ENCODE assay signal across 12 cellular contexts in genomic region chr1:204366759-204367158, GRCh38. TPM values are rescaled to one million over a fixed set of nuclear protein-coding genes. Genes with fewer than 3 reads are reported as not detected.
A peak's percentile ranks its signal among the peaks of the same experiment; 100 is the strongest.
DNase-seq lines count a peak whose midpoint lies in the region; ATAC-seq, FAIRE-seq and TF ChIP-seq lines count a peak whose summit lies in the region.
"Had no signal": no experiment of that assay in that cellular context is flagged by ENCODE, and none has a peak within 500 bp of the region (broad histone marks: within the 10 kb centered on the region; RNA-seq: fewer than 3 reads in every experiment).

No MANE protein-coding gene starts in this region.

- H3K27me3 ChIP-seq in KMS-11 (ENCODE audit: insufficient read depth, low read depth) (peaks cover 5% of the 10 kb centered on the region; the same call in 1 of the 2 replicates), GM12878 (replicated peaks in 1 of 2; ENCODE audit: control insufficient read depth in 2 of 2, insufficient read depth in 2 of 2, low read length in 1 of 2) (no peaks in the 10 kb centered on the region)

- H2AFZ ChIP-seq in KMS-11 (ENCODE audit: low read depth) (no peak overlapping the region), GM12878 (ENCODE audit: control insufficient read depth, low read depth, low read length) (no peak overlapping the region)

- H3K27ac ChIP-seq in KMS-11 (no peak overlapping the region), GM12878 (ENCODE audit: control insufficient read depth, insufficient read depth) (no peak overlapping the region)
- H3K27ac ChIP-seq: coronary artery had no signal

- H3K4me3 ChIP-seq in KMS-11 (IDR thresholded peaks at IDR 0.05; ENCODE audit: insufficient read depth, low read depth, low read length) (no peak overlapping the region), GM12878 (no peak overlapping the region), retinal pigment epithelial cell (ENCODE audit: low read length) (no peak overlapping the region)
- H3K4me3 ChIP-seq: coronary artery had no signal

- CTCF ChIA-PET in activated CD4-positive, alpha-beta memory T cell treated with anti-CD3 and anti-CD28 coated beads for 36 hours (lab: Charles Lee) = interaction anchor here (1.0 to 1.8 kb wide), 4 partner anchors 12 to 203 kb away, joined by 3 to 5 read pairs (median 4); no protein-coding TSS in a partner anchor
- CTCF ChIA-PET in activated CD4-positive, alpha-beta memory T cell treated with anti-CD3 and anti-CD28 coated beads, Interleukin-2, amount 10 ng/mL, durations not matched to agents 7 days and 5 days (lab: Charles Lee) = no interaction called here
- CTCF ChIA-PET in GM12878 (lab: Yijun Ruan, JAX) = interaction anchor here (0.6 to 17.7 kb wide), 9 partner anchors 9 to 1440 kb away, joined by 3 to 297 read pairs (median 4); partner anchors contain the start of gene KLHL12

- peak; percentile 52 for ATAC-seq in GM12878

- no peak for TF ChIP-seq RAD21 in GM12878 (IDR thresholded peaks at IDR 0.05; ENCODE audit: insufficient read depth, low read depth, low read length)

- FAIRE-seq in GM12878 (lab: Jason Lieb, UNC) = no peak

- no peaks in the 10 kb centered on the region for H3K9me3 ChIP-seq in GM12878 (replicated peaks; ENCODE audit: control insufficient read depth, insufficient read depth, low read length)

- H4K20me1 ChIP-seq in KMS-11 (ENCODE audit: insufficient read depth) (no peaks in the 10 kb centered on the region), GM12878 (ENCODE audit: control insufficient read depth, insufficient read depth) (no peaks in the 10 kb centered on the region)

- TF ChIP-seq CTCF in KMS-11 (conservative IDR thresholded peaks at IDR 0.05; ENCODE audit: low read depth, low read length) = peak; percentile 39; the same call in 1 of the 2 replicates
- TF ChIP-seq CTCF in GM12878 (IDR thresholded peaks at IDR 0.05 in 2 of 3, conservative IDR thresholded peaks at IDR 0.05 in 1 of 3; ENCODE audit: control insufficient read depth in 2 of 3, extremely low read depth in 1 of 3, insufficient read depth in 1 of 3, low read depth in 3 of 3, low read length in 3 of 3) = peak; percentile 26 to 57 (median 36); a peak in 3 of 6 replicates
- TF ChIP-seq CTCF in retinal pigment epithelial cell (conservative IDR thresholded peaks at IDR 0.05; ENCODE audit: low read depth, low read length) = peak; percentile 70

- no peak overlapping the region for H3K4me3 Mint-ChIP-seq in activated CD4-positive, alpha-beta memory T cell treated with anti-CD3 and anti-CD28 coated beads for 36 hours
- no peak overlapping the region for H3K4me3 Mint-ChIP-seq in activated CD4-positive, alpha-beta memory T cell treated with anti-CD3 and anti-CD28 coated beads, Interleukin-2, amount 10 ng/mL, durations not matched to agents 7 days and 5 days
- H3K4me3 Mint-ChIP-seq: activated B cell treated with CpG ODN at 0.5 μM for 24 hours, memory B cell had no signal

- H3K79me2 ChIP-seq in KMS-11 (ENCODE audit: insufficient read depth, low read depth) = no peaks in the 10 kb centered on the region
- H3K79me2 ChIP-seq in GM12878 (ENCODE audit: control insufficient read depth, insufficient read depth, low read length) = no peaks in the 10 kb centered on the region

- in situ Hi-C loops in GM12878 (cut with MboI) = loop anchor here (10.0 kb wide), 1 partner anchor 502 kb away; the partner anchor contains the start of gene SNRPE

- no TSS peak for BruUV-seq in GM12878 (replicated peaks; lab: Mats Ljungman, UMichigan)

- WGBS in GM12878 (ENCODE audit: insufficient coverage, insufficient replicate concordance, low lambda C conversion rate, missing lambda C conversion rate) = 38% methylated on average over 7 of the region's 7 CpGs

- H3K9ac ChIP-seq in KMS-11 (no peak overlapping the region), GM12878 (ENCODE audit: control insufficient read depth, insufficient read depth, low read length) (no peak overlapping the region)

- H3K4me1 Mint-ChIP-seq in activated CD4-positive, alpha-beta memory T cell treated with anti-CD3 and anti-CD28 coated beads for 36 hours (ENCODE audit: low read depth) = peaks cover 26% of the 10 kb centered on the region
- peaks cover 14% of the 10 kb centered on the region for H3K4me1 Mint-ChIP-seq in activated CD4-positive, alpha-beta memory T cell treated with anti-CD3 and anti-CD28 coated beads, Interleukin-2, amount 10 ng/mL, durations not matched to agents 7 days and 5 days

- H3K4me2 ChIP-seq in KMS-11 (no peak overlapping the region), GM12878 (ENCODE audit: control insufficient read depth, insufficient read depth) (no peak overlapping the region)

- peaks cover 6% of the 10 kb centered on the region for H3K27me3 Mint-ChIP-seq in activated CD4-positive, alpha-beta memory T cell treated with anti-CD3 and anti-CD28 coated beads for 36 hours
- peaks cover 8% of the 10 kb centered on the region for H3K27me3 Mint-ChIP-seq in activated CD4-positive, alpha-beta memory T cell treated with anti-CD3 and anti-CD28 coated beads, Interleukin-2, amount 10 ng/mL, durations not matched to agents 7 days and 5 days

- DNase-seq in activated CD4-positive, alpha-beta memory T cell treated with anti-CD3 and anti-CD28 coated beads for 36 hours = peak; percentile 39
- DNase-seq in activated CD4-positive, alpha-beta memory T cell treated with anti-CD3 and anti-CD28 coated beads, Interleukin-2, amount 10 ng/mL, durations not matched to agents 7 days and 5 days = no peak
- DNase-seq in GM12878 (ENCODE audit: low read depth, low spot score) (no peak), retinal pigment epithelial cell (ENCODE audit: low read depth) (no peak), SHP77 treated with DMSO at 0.1 percent for 48 hours (lab: John Stamatoyannopoulos, UW) (no peak), H4 (ENCODE audit: low spot score) (no peak), C1 segment of cervical spinal cord (lab: John Stamatoyannopoulos, UW) (no peak)
- DNase-seq: activated B cell treated with CpG ODN at 0.5 μM for 24 hours had no signal

- no peak overlapping the region for H3K27ac Mint-ChIP-seq in activated CD4-positive, alpha-beta memory T cell treated with anti-CD3 and anti-CD28 coated beads for 36 hours
- H3K27ac Mint-ChIP-seq in activated CD4-positive, alpha-beta memory T cell treated with anti-CD3 and anti-CD28 coated beads, Interleukin-2, amount 10 ng/mL, durations not matched to agents 7 days and 5 days = no peak overlapping the region
- H3K27ac Mint-ChIP-seq: activated B cell treated with CpG ODN at 0.5 μM for 24 hours, memory B cell had no signal

- H3K36me3 ChIP-seq in KMS-11 (ENCODE audit: insufficient read depth) (no peaks in the 10 kb centered on the region), GM12878 (ENCODE audit: control insufficient read depth in 2 of 2, insufficient read depth in 2 of 2, low read length in 1 of 2) (no peaks in the 10 kb centered on the region)

- H3K9me3 Mint-ChIP-seq in activated CD4-positive, alpha-beta memory T cell treated with anti-CD3 and anti-CD28 coated beads for 36 hours = no peaks in the 10 kb centered on the region
- no peaks in the 10 kb centered on the region for H3K9me3 Mint-ChIP-seq in activated CD4-positive, alpha-beta memory T cell treated with anti-CD3 and anti-CD28 coated beads, Interleukin-2, amount 10 ng/mL, durations not matched to agents 7 days and 5 days
- H3K9me3 Mint-ChIP-seq: activated B cell treated with CpG ODN at 0.5 μM for 24 hours, IgD-negative memory B cell, memory B cell had no signal

- H3K36me3 Mint-ChIP-seq in activated CD4-positive, alpha-beta memory T cell treated with anti-CD3 and anti-CD28 coated beads for 36 hours = no peaks in the 10 kb centered on the region
- H3K36me3 Mint-ChIP-seq in activated CD4-positive, alpha-beta memory T cell treated with anti-CD3 and anti-CD28 coated beads, Interleukin-2, amount 10 ng/mL, durations not matched to agents 7 days and 5 days (ENCODE audit: low read depth) = no peaks in the 10 kb centered on the region
- H3K36me3 Mint-ChIP-seq: IgD-negative memory B cell, memory B cell had no signal

- SMC1A ChIA-PET in GM12878 (lab: Charles Lee; ENCODE audit: uncharacterized antibody, unreplicated experiment) = interaction anchor here (0.7 to 12.8 kb wide), 4 partner anchors 15 to 204 kb away, joined by 3 to 141 read pairs (median 3); no protein-coding TSS in a partner anchor

- TF ChIP-seq EP300 in GM12878 (IDR thresholded peaks at IDR 0.05; ENCODE audit: borderline replicate concordance in 1 of 2, control insufficient read depth in 1 of 2, low read depth in 2 of 2, low read length in 2 of 2) = no peak

- H3K4me1 ChIP-seq in KMS-11 (ENCODE audit: low read depth, poor library complexity, severe bottlenecking) = peaks cover 9% of the 10 kb centered on the region
- peaks cover 11% of the 10 kb centered on the region for H3K4me1 ChIP-seq in GM12878 (ENCODE audit: control insufficient read depth, insufficient read depth, low read length)

- no peak for TF ChIP-seq POLR2A in GM12878 (IDR thresholded peaks at IDR 0.05; ENCODE audit: low read depth, low read length)

- intact Hi-C loops in activated CD4-positive, alpha-beta memory T cell treated with anti-CD3 and anti-CD28 coated beads for 36 hours (cut with micrococcal nuclease) = no loop called here
- intact Hi-C loops in GM12878 (cut with micrococcal nuclease; ENCODE audit: unreplicated experiment) = no loop called here

- RAD21 ChIA-PET in GM12878 (lab: Charles Lee; ENCODE audit: unreplicated experiment) = interaction anchor here (0.6 to 1.8 kb wide), 2 partner anchors 29 to 32 kb away, joined by 3 to 9 read pairs; no protein-coding TSS in a partner anchor

- POLR2A ChIA-PET in activated CD4-positive, alpha-beta memory T cell treated with anti-CD3 and anti-CD28 coated beads for 36 hours (lab: Charles Lee) = no interaction called here
- POLR2A ChIA-PET in activated CD4-positive, alpha-beta memory T cell treated with anti-CD3 and anti-CD28 coated beads, Interleukin-2, amount 10 ng/mL, durations not matched to agents 7 days and 5 days (lab: Charles Lee) = no interaction called here
- POLR2A ChIA-PET in GM12878 (lab: Charles Lee) = no interaction called here

RNA-seq across cellular contexts. Expression of gene PLEKHA6, which starts 7.0 kb away (rescaled TPM):
- under 1 TPM; 0.52 to 0.80 TPM for total RNA-seq in activated CD4-positive, alpha-beta memory T cell treated with anti-CD3 and anti-CD28 coated beads for 36 hours
- total RNA-seq in activated CD4-positive, alpha-beta memory T cell treated with anti-CD3 and anti-CD28 coated beads, Interleukin-2, amount 10 ng/mL, durations not matched to agents 7 days and 5 days = not detected
- 1.4 and 1.6 TPM in 2 replicates for total RNA-seq in GM12878 (2013; cell fraction: nucleolus; rRNA removed)
- 0.05 and 0.11 TPM in 2 replicates for total RNA-seq in GM12878 (2014; rRNA removed)
- 0.05 and 0.27 TPM in 2 replicates for total RNA-seq in GM12878 (2014; rRNA removed; fragmentation: Illumina TruSeq; extraction: Trizol)
- total RNA-seq in GM12878 (2021) = 0.21 and 0.69 TPM in 2 replicates
- polyA plus RNA-seq in GM12878 (2011; ENCODE audit: low read depth) = 0.04 TPM
- polyA plus RNA-seq in GM12878 (2011; rRNA removed) = 0.33 and 0.81 TPM in 2 replicates
- 0.47 and 1.3 TPM in 2 replicates for polyA plus RNA-seq in GM12878 (2011; cell fraction: cytosol; rRNA removed)
- 3.2 and 4.6 TPM in 2 replicates for polyA plus RNA-seq in GM12878 (2011; cell fraction: nucleus; rRNA removed)
- 0.04 and 0.36 TPM in 2 replicates for polyA plus RNA-seq in GM12878 (2012)
- 0.04 and 0.06 TPM in 2 replicates for polyA plus RNA-seq in GM12878 (2014; fragmentation: Illumina TruSeq; extraction: Trizol)
- polyA plus RNA-seq in GM12878 (2014; fragmentation: Nextera tagmentation; extraction: Ambion mirVana) = not detected
- 0.04 and 0.14 TPM in 2 replicates for polyA plus RNA-seq in GM12878 (2014; rRNA removed)
- polyA plus RNA-seq in GM12878 (2016; fragmentation: Nextera tagmentation; extraction: Ambion mirVana) = not detected
- polyA minus RNA-seq in GM12878 (2011; rRNA and poly(A)+ RNA removed) = 0.51 and 1.3 TPM in 2 replicates
- 0.67 and 2.7 TPM in 2 replicates for polyA minus RNA-seq in GM12878 (2011; cell fraction: cytosol; rRNA and poly(A)+ RNA removed)
- polyA minus RNA-seq in GM12878 (2011; cell fraction: nucleus; rRNA and poly(A)+ RNA removed) = 1.2 and 4.6 TPM in 2 replicates
- 1.2 and 3.4 TPM in 2 replicates for total RNA-seq in H4 (2014; rRNA removed; shearing (Covaris generic))

RNA-seq across cellular contexts. Expression of gene PPP1R15B, which starts 44.9 kb away (rescaled TPM):
- total RNA-seq in activated CD4-positive, alpha-beta memory T cell treated with anti-CD3 and anti-CD28 coated beads for 36 hours = 10 to 100 TPM; 54.9 to 57.1 TPM
- 10 to 100 TPM; 76.0 to 76.1 TPM for total RNA-seq in activated CD4-positive, alpha-beta memory T cell treated with anti-CD3 and anti-CD28 coated beads, Interleukin-2, amount 10 ng/mL, durations not matched to agents 7 days and 5 days
- 43.0 and 45.9 TPM in 2 replicates for total RNA-seq in GM12878 (2013; cell fraction: nucleolus; rRNA removed)
- total RNA-seq in GM12878 (2014; rRNA removed) (34.8 TPM in 2 replicates), GM12878 (2014; rRNA removed; fragmentation: Illumina TruSeq; extraction: Trizol) (32.7 and 32.9 TPM in 2 replicates), GM12878 (2021) (37.7 and 38.1 TPM in 2 replicates)
- polyA plus RNA-seq in GM12878 (2011; ENCODE audit: low read depth) = 12.4 TPM
- polyA plus RNA-seq in GM12878 (2011; rRNA removed) (27.2 and 32.6 TPM in 2 replicates), GM12878 (2014; fragmentation: Illumina TruSeq; extraction: Trizol) (33.4 and 38.5 TPM in 2 replicates), GM12878 (2014; fragmentation: Nextera tagmentation; extraction: Ambion mirVana) (10 to 100 TPM; 13.9 to 17.1 TPM), GM12878 (2014; rRNA removed) (24.8 and 25.8 TPM in 2 replicates), GM12878 (2016; fragmentation: Nextera tagmentation; extraction: Ambion mirVana) (10 to 100 TPM; 13.9 to 15.4 TPM)
- polyA plus RNA-seq in GM12878 (2011; cell fraction: cytosol; rRNA removed) = 20.5 and 25.0 TPM in 2 replicates
- 22.0 and 22.6 TPM in 2 replicates for polyA plus RNA-seq in GM12878 (2011; cell fraction: nucleus; rRNA removed)
- polyA plus RNA-seq in GM12878 (2012) = 19.5 and 22.5 TPM in 2 replicates
- polyA minus RNA-seq in GM12878 (2011; rRNA and poly(A)+ RNA removed) = 38.9 and 45.2 TPM in 2 replicates
- 21.4 and 24.6 TPM in 2 replicates for polyA minus RNA-seq in GM12878 (2011; cell fraction: cytosol; rRNA and poly(A)+ RNA removed)
- polyA minus RNA-seq in GM12878 (2011; cell fraction: nucleus; rRNA and poly(A)+ RNA removed) = 45.8 and 65.4 TPM in 2 replicates
- 17.9 and 19.2 TPM in 2 replicates for total RNA-seq in H4 (2014; rRNA removed; shearing (Covaris generic))
